In the genomic region with DNA sequence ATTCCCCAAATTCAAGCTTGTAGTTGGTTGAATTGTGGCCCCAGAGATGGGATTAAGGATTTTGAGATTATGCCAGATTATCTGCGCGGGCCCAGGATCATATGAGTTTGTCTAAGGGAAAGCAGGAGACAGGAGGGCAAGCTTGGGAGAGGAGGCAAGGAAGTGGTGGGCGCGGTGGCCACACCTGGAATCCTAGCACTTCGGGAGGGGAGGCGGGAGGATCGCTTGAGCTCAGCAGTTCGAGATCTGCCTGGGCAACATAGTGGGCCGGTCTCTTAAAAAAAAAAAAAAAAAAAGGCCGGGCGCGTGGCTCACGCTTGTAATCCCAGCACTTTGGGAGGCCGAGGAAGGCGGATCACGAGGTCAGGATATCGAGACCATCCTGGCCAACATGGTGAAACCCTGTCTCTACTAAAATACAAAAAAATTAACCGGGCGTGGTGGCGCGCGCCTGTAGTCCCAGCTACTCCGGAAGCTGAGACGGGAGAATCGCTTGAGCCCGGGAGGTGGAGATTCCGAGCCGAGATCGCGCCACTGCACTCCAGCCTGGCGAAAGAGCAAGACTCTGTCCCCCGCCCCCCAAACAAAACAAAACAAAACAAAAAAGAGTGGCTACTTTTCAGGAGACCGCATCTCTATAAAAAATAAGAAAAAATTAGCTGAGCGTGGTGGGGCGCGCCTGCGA, we compare ENCODE assay signal across 8 cellular contexts. TPM values are rescaled to one million over a fixed set of nuclear protein-coding genes. Genes with fewer than 3 reads are reported as not detected.
DNase-seq lines count a peak whose midpoint lies in the region; ATAC-seq and TF ChIP-seq lines count a peak whose summit lies in the region.

No MANE protein-coding gene starts in this region.

- H3K36me3 ChIP-seq in BE2C (peaks cover 27% of the 10 kb centered on the region), neural cell (ENCODE audit: insufficient read depth, low read length) (no peaks in the 10 kb centered on the region)

- no peak for TF ChIP-seq RAD21 in neural cell (conservative IDR thresholded peaks at IDR 0.05)

- H3K4me1 ChIP-seq in BE2C: no peaks in the 10 kb centered on the region

- peak overlapping the region; percentile 73 for H2AFZ ChIP-seq in neural cell (ENCODE audit: low read depth, low read length)

- no peak for DNase-seq in BE2C
- peak; percentile 53 for DNase-seq in RPMI7951 (ENCODE audit: low read depth)
- DNase-seq in epithelial cell of esophagus (ENCODE audit: low read depth): peak; percentile 19
- no peak for DNase-seq in MV-4-11 (lab: John Stamatoyannopoulos, UW)
- no peak for DNase-seq in NCI-H345 (lab: John Stamatoyannopoulos, UW)

- peak overlapping the region; percentile 44 for H3K4me2 ChIP-seq in neural cell (ENCODE audit: low read length)

- H4K20me1 ChIP-seq in neural cell (ENCODE audit: insufficient read depth): no peaks in the 10 kb centered on the region

- peak; percentile 1 for ATAC-seq in GM21360 (IDR thresholded peaks at IDR 0.05; ENCODE audit: unreplicated experiment)
- ATAC-seq in HG03039 (IDR thresholded peaks at IDR 0.05; ENCODE audit: unreplicated experiment): no peak

- no peaks in the 10 kb centered on the region for H3K9me3 ChIP-seq in BE2C
- no peaks in the 10 kb centered on the region for H3K9me3 ChIP-seq in neural cell (ENCODE audit: low read length)

- H3K79me2 ChIP-seq in neural cell (replicated peaks; ENCODE audit: insufficient read depth, low read length): no peaks in the 10 kb centered on the region

- TF ChIP-seq CTCF in BE2C (IDR thresholded peaks at IDR 0.05; ENCODE audit: low read depth, low read length): no peak
- no peak for TF ChIP-seq CTCF in epithelial cell of esophagus (IDR thresholded peaks at IDR 0.05; ENCODE audit: insufficient read depth, low read depth, low read length, missing control alignments)
- no peak for TF ChIP-seq CTCF in neural cell (IDR thresholded peaks at IDR 0.05; ENCODE audit: poor library complexity, severe bottlenecking)

- H3F3A ChIP-seq in neural cell (ENCODE audit: insufficient read depth, low read length, poor library complexity, severe bottlenecking): no peaks in the 10 kb centered on the region

- H3K27me3 ChIP-seq in BE2C (no peaks in the 10 kb centered on the region), neural cell (ENCODE audit: insufficient read depth, low read depth, low read length) (no peaks in the 10 kb centered on the region)

- peak overlapping the region; percentile 70 for H3K9ac ChIP-seq in neural cell (ENCODE audit: low read length)

- no peak overlapping the region for H3K27ac ChIP-seq in neural cell (ENCODE audit: low read length)

- H3K9me2 ChIP-seq in neural cell (ENCODE audit: insufficient read depth, low read length): no peaks in the 10 kb centered on the region

- H3K4me3 ChIP-seq in BE2C (ENCODE audit: low read depth, low read length) (peak overlapping the region; percentile 72), epithelial cell of esophagus (ENCODE audit: low read length) (peak overlapping the region; percentile 54), neural cell (ENCODE audit: low read length) (peak overlapping the region; percentile 86)

- TF ChIP-seq EP300 in neural cell (conservative IDR thresholded peaks at IDR 0.05; ENCODE audit: poor library complexity, severe bottlenecking): no peak

TF ChIP-seq in neural cell, 6 proteins besides CTCF, POLR2A, EP300 and RAD21:
- TF ChIP-seq REST (IDR thresholded peaks at IDR 0.05; ENCODE audit: borderline replicate concordance): no peak
- TF ChIP-seq EZH2 (IDR thresholded peaks at IDR 0.05; ENCODE audit: borderline replicate concordance, insufficient read depth, low read length, poor library complexity, severe bottlenecking): no peak
- TF ChIP-seq MXI1 (conservative IDR thresholded peaks at IDR 0.05; ENCODE audit: poor library complexity, severe bottlenecking): no peak
- no peak for TF ChIP-seq POLR2AphosphoS5 (IDR thresholded peaks at IDR 0.05)
- no peak for TF ChIP-seq TAF1 (IDR thresholded peaks at IDR 0.05; ENCODE audit: low read depth)
- no peak for TF ChIP-seq SMC3 (conservative IDR thresholded peaks at IDR 0.05; ENCODE audit: poor library complexity)

RNA-seq across cellular contexts. Expression of gene PUS1, which starts 0.9 kb away (rescaled TPM):
- 128 TPM for polyA plus RNA-seq in BE2C (2012; ENCODE audit: insufficient read depth, insufficient read length, low read depth)
- 9.5 and 10.8 TPM in 2 replicates for total RNA-seq in RPMI7951 (2014; rRNA removed; shearing (Covaris generic))
- 14.3 and 20.0 TPM in 2 replicates for polyA plus RNA-seq in neural cell
- polyA minus RNA-seq in neural cell: 7.3 and 8.0 TPM in 2 replicates

RNA-seq across cellular contexts. Expression of gene EP400, which starts 21.5 kb away (rescaled TPM):
- 50.5 TPM for polyA plus RNA-seq in BE2C (2012; ENCODE audit: insufficient read depth, insufficient read length, low read depth)
- total RNA-seq in RPMI7951 (2014; rRNA removed; shearing (Covaris generic)): 3.7 TPM in 2 replicates
- 19.4 and 21.0 TPM in 2 replicates for polyA plus RNA-seq in neural cell
- 22.6 and 30.7 TPM in 2 replicates for polyA minus RNA-seq in neural cell

RNA-seq across cellular contexts. Expression of gene ULK1, which starts 33.8 kb away (rescaled TPM):
- 43.2 TPM for polyA plus RNA-seq in BE2C (2012; ENCODE audit: insufficient read depth, insufficient read length, low read depth)
- total RNA-seq in RPMI7951 (2014; rRNA removed; shearing (Covaris generic)): 3.0 and 4.2 TPM in 2 replicates
- 19.0 and 27.9 TPM in 2 replicates for polyA plus RNA-seq in neural cell
- polyA minus RNA-seq in neural cell: 19.3 and 20.7 TPM in 2 replicates

Comparison
In these comparisons a context has a peak if more than half of its experiments do, and no peak if none do; other contexts are left out.
1. DNase-seq: peak in RPMI7951 (single experiment) and epithelial cell of esophagus (single experiment); none in BE2C (single experiment), MV-4-11 (single experiment) and NCI-H345 (single experiment).
2. Peak in every context shown above with its lines, with median percentiles within 50 percentile points of each other: H3K4me3 ChIP-seq.